Comparison of ENCODE assay signal across 8 cellular contexts in the genomic region with DNA sequence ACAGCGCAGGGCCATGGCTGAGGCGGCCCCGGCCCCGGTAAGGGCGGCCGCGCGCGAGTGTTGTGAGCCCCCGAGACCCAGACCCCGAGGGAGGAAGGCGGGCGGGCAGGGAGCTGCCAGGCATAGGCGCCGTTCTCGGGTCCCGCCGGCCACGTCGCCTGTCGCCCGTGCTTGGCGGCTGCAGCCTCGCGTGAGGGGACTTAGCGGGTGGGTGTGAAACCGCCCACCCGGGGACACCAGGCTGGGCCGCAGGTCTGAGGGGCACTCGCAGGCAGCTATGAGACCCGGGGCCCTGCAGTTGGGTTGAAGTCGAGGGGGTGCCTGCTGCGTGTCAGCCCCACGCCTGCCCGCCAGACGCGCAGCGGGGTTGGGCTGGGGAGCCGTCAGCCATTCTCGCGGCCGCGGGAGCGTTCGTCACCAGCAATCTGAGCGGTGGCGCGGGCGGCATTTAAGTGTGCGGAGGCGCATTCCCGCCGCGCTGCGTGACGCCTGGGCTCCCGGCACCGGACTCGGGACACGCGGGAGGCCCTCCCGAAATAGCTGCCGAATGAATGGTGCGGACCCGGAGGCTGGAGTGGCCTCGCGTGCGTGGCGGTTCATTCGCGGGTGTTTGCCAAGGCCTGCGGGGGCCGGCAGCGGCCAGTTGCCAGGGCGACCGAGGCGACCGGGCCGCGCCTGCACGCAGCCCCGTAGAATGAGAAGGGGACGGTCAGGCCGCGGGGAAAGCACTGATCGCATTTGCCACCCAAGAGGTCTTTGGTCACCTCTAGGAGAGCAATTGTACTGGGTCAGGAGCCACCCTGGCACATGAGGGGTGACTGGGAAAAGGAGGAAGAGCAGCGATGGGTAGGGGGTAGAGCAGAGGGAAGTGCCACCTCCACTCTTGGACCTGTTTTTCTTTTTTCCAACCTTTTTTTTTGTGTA. TPM values are rescaled to one million over a fixed set of nuclear protein-coding genes. Genes with fewer than 3 reads are reported as not detected.
DNase-seq lines count a peak whose midpoint lies in the region; ATAC-seq, FAIRE-seq and TF ChIP-seq lines count a peak whose summit lies in the region.

No MANE protein-coding gene starts in this region.

- H3K27ac ChIP-seq in kidney (ENCODE audit: low read depth in 2 of 2, low read length in 2 of 2), result peak overlapping the region; percentile 74 to 91

- no peaks in the 10 kb centered on the region for H3K36me3 ChIP-seq in kidney (ENCODE audit: control insufficient read depth in 1 of 2, insufficient read depth in 2 of 2, low read length in 2 of 2)

- POLR2A ChIA-PET in GM10248 (lab: Yijun Ruan, JAX), result interaction anchor here (0.8 to 1.1 kb wide), 2 partner anchors 20 to 23 kb away, joined by 3 to 4 read pairs; no protein-coding TSS in a partner anchor

- peak overlapping the region; percentile 70 to 96 for H3K4me3 ChIP-seq in kidney (ENCODE audit: low read length in 2 of 2)

- H3K4me1 ChIP-seq in kidney (ENCODE audit: control insufficient read depth in 1 of 2, insufficient read depth in 1 of 2, low read depth in 1 of 2, low read length in 2 of 2), result peaks cover 0 to 4% of the 10 kb centered on the region in 2 donors

- peak overlapping the region; percentile 85 to 88 for H3K9ac ChIP-seq in kidney (ENCODE audit: low read length in 2 of 2)

- CTCF ChIA-PET in GM10248 (lab: Yijun Ruan, JAX), result interaction anchor here (0.6 to 7.0 kb wide), 30 partner anchors 9 to 355 kb away, joined by 3 to 63 read pairs (median 4); partner anchors contain the start of genes ZNF282, ZNF425 and ZNF783

- peaks cover 12% of the 10 kb centered on the region for H3K36me3 Mint-ChIP-seq in central memory CD8-positive, alpha-beta T cell (ENCODE audit: insufficient read depth)

- FAIRE-seq in kidney (lab: Jason Lieb, UNC), result no peak

- no peaks in the 10 kb centered on the region for H3K9me3 ChIP-seq in kidney (ENCODE audit: control insufficient read depth in 1 of 2, low read length in 2 of 2)

- no peaks in the 10 kb centered on the region for H3K9me3 Mint-ChIP-seq in central memory CD8-positive, alpha-beta T cell

- peaks cover 26% of the 10 kb centered on the region for H3K4me1 Mint-ChIP-seq in central memory CD8-positive, alpha-beta T cell

- intact Hi-C loops in kidney (cut with DNase I), result no loop called here

- ATAC-seq in central memory CD8-positive, alpha-beta T cell (replicated peaks; ENCODE audit: extremely low read depth, poor library complexity, severe bottlenecking), result peak; percentile 57

- TF ChIP-seq CTCF in GM10248 (IDR thresholded peaks at IDR 0.05; ENCODE audit: control extremely low read depth, extremely low read depth, low read depth, missing control alignments) (no peak), kidney (IDR thresholded peaks at IDR 0.05; ENCODE audit: borderline replicate concordance, extremely low read depth, insufficient read depth) (no peak)

- H3K4me3 Mint-ChIP-seq in central memory CD8-positive, alpha-beta T cell, result peak overlapping the region; percentile 88

- H3K27me3 Mint-ChIP-seq in central memory CD8-positive, alpha-beta T cell, result no peaks in the 10 kb centered on the region

- H3K27ac Mint-ChIP-seq in central memory CD8-positive, alpha-beta T cell (ENCODE audit: low read depth), result peak overlapping the region; percentile 19

- DNase-seq in GM10248 (ENCODE audit: extremely low spot score) (peak; percentile 70), GOT3 (lab: John Stamatoyannopoulos, UW) (peak; percentile 38), Kasumi-1 (lab: John Stamatoyannopoulos, UW) (peak; percentile 14 to 37), kidney (peak; percentile 88), pons (ENCODE audit: low spot score) (no peak)
- peak; percentile 31 for DNase-seq in activated CD4-positive, CD25-positive, alpha-beta regulatory T cell treated with anti-CD3 and anti-CD28 coated beads, Interleukin-2, amount 50 U/mL, for 16 hours (ENCODE audit: low read depth, low spot score)
- DNase-seq in central memory CD8-positive, alpha-beta T cell (ENCODE audit: low spot score in 2 of 2), result peak; percentile 51 to 58
- peak; percentile 43 to 45 for DNase-seq in stimulated activated CD4-positive, alpha-beta T cell treated with anti-CD3 and anti-CD28 coated beads, Interleukin-15, amount 100 ng/mL, for 1 hour (ENCODE audit: low read depth in 1 of 2, low spot score in 1 of 2)

RNA-seq across cellular contexts. Expression of gene ZNF398, which starts 0.7 kb away (rescaled TPM):
- 12.6 TPM for total RNA-seq in kidney
- polyA plus RNA-seq in kidney (ENCODE audit: insufficient read depth, low read depth, low replicate concordance), result 3.2 TPM

RNA-seq across cellular contexts. Expression of gene ZNF425, which starts 21.9 kb away (rescaled TPM):
- total RNA-seq in kidney, result 2.5 TPM
- polyA plus RNA-seq in kidney (ENCODE audit: insufficient read depth, low read depth, low replicate concordance), result 2.4 TPM

RNA-seq across cellular contexts. Expression of gene ZNF282, which starts 47.4 kb away (rescaled TPM):
- total RNA-seq in kidney, result 24.5 TPM
- polyA plus RNA-seq in kidney (ENCODE audit: insufficient read depth, low read depth, low replicate concordance), result 9.3 TPM

RNA-seq across cellular contexts. Expression of gene ZNF786, which starts 57.5 kb away (rescaled TPM):
- total RNA-seq in kidney, result 8.0 TPM
- polyA plus RNA-seq in kidney (ENCODE audit: insufficient read depth, low read depth, low replicate concordance), result 2.6 TPM
